Comparison of ENCODE assay signal across 1 cellular context in the genomic region with DNA sequence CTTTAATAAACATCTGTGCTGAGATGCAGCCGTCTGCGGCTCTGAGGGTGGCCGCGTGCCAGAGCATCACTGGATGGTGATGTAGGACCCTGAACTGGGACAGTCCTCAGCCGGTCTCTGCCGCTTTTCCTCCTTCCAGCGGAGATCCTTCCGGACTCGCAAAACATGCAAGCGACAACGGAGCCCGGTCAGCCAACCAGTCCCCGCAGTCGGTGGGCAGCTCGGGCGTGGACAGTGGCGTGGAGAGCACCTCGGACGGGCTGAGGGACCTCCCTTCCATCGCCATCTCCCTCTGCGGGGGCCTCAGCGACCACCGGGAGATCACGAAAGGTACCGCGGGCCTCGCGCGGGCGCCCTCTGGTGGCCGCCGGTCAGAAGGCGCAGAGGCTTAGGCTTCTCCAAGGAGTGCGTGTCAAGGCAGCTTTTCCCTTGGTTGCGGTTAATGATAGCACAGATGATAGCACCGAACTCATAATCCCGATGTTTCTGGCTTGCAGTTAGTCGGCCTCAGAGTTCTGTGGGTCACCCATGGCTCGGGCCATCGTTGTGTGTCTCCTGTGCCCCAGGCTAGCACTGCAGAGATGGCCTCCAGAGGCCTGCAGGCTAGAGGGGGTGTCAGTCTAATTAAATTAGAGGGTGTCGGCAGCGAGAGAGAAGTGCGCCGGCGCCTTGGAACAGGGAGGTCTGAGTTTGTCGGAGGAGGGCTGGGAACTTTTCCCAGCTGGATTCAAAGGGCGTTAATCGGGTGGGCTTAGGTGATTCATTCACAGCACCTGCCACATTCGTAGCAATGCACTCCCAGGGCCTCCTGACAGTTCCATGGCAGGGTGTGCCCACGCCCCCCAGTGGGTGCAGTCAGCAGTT.
A peak's percentile ranks its signal among the peaks of the same experiment; 100 is the strongest.
TF ChIP-seq lines count a peak whose summit lies in the region.

No MANE protein-coding gene starts in this region.

TF ChIP-seq in GM12878, 131 proteins besides CTCF, POLR2A, EP300 and RAD21:
- TF ChIP-seq CEBPZ (IDR thresholded peaks at IDR 0.05; ENCODE audit: low read depth, low read length) (no peak), MLLT1 (IDR thresholded peaks at IDR 0.05) (0 out of 2 replicates have a peak, but pooled peaks have one; percentile 32), SMC3 (IDR thresholded peaks at IDR 0.05; ENCODE audit: borderline replicate concordance, low read length) (peak; percentile 37; the same call in 1 of the 2 replicates), DPF2 (IDR thresholded peaks at IDR 0.05) (0 out of 2 replicates have a peak, but pooled peaks have one; percentile 15), IKZF1 (conservative IDR thresholded peaks at IDR 0.05) (peak; percentile 32; the same call in 1 of the 2 replicates)
- TF ChIP-seq, protein P1, sequence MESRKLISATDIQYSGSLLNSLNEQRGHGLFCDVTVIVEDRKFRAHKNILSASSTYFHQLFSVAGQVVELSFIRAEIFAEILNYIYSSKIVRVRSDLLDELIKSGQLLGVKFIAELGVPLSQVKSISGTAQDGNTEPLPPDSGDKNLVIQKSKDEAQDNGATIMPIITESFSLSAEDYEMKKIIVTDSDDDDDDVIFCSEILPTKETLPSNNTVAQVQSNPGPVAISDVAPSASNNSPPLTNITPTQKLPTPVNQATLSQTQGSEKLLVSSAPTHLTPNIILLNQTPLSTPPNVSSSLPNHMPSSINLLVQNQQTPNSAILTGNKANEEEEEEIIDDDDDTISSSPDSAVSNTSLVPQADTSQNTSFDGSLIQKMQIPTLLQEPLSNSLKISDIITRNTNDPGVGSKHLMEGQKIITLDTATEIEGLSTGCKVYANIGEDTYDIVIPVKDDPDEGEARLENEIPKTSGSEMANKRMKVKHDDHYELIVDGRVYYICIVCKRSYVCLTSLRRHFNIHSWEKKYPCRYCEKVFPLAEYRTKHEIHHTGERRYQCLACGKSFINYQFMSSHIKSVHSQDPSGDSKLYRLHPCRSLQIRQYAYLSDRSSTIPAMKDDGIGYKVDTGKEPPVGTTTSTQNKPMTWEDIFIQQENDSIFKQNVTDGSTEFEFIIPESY (IDR thresholded peaks at IDR 0.05) = 0 out of 2 replicates have a peak, but pooled peaks have one; percentile 9
